32 cellular contexts compared by ENCODE assay signal in genomic region chr6:112384511-112384910, GRCh38. TPM values are rescaled to one million over a fixed set of nuclear protein-coding genes. Genes with fewer than 3 reads are reported as not detected.
"Had no signal": no experiment of that assay in that cellular context is flagged by ENCODE, and none has a peak within 500 bp of the region (broad histone marks: within the 10 kb centered on the region; RNA-seq: fewer than 3 reads in every experiment).

No MANE protein-coding gene starts in this region.

- H3K4me1 ChIP-seq: body of pancreas, gastrocnemius medialis, tibial nerve had no signal

- H3K36me3 ChIP-seq: gastrocnemius medialis, tibial nerve had no signal

- DNase-seq: activated CD4-positive, alpha-beta T cell treated with anti-CD3 and anti-CD28 coated beads for 4 hours; activated CD4-positive, alpha-beta T cell treated with anti-CD3 and anti-CD28 coated beads, Interleukin-2, amount 50 U/mL, for 48 hours; activated CD8-positive, alpha-beta memory T cell treated with anti-CD3 and anti-CD28 coated beads for 24 hours; activated gamma-delta T cell; activated naive CD4-positive, alpha-beta T cell treated with anti-CD3 and anti-CD28 coated beads, Interleukin-2, amount 10 ng/mL, durations not matched to agents 7 days and 5 days; activated naive CD8-positive, alpha-beta T cell treated with anti-CD3 and anti-CD28 coated beads, Interleukin-2, amount 10 ng/mL, durations not matched to agents 7 days and 5 days; amygdala; body of pancreas; cerebellar nuclear complex; dorsolateral prefrontal cortex; effector memory CD4-positive, alpha-beta T cell; gastrocnemius medialis; glutamatergic neuron; left cardiac atrium; left ventricle myocardium superior; naive thymus-derived CD4-positive, alpha-beta T cell; occipital lobe; right cardiac atrium; stimulated activated CD4-positive, alpha-beta T cell treated with anti-CD3 and anti-CD28 coated beads, Interleukin-2, amount 100 ng/mL, for 48 hours; stimulated activated naive CD4-positive, alpha-beta T cell treated with Interleukin-2 at 50 U/mL for 16 hours; T-helper 9 cell had no signal

- H3K27me3 ChIP-seq: body of pancreas, dorsolateral prefrontal cortex, gastrocnemius medialis, tibial nerve had no signal

- H3K9me3 ChIP-seq: gastrocnemius medialis, tibial nerve had no signal

- H3K27ac ChIP-seq: body of pancreas, coronary artery, dorsolateral prefrontal cortex, gastrocnemius medialis, tibial nerve, VCaP had no signal

- ATAC-seq: body of pancreas; gastrocnemius medialis; left cardiac atrium; left ventricle myocardium superior; naive thymus-derived CD4-positive, alpha-beta T cell; right cardiac atrium had no signal

- H3K4me3 ChIP-seq: body of pancreas, coronary artery, dorsolateral prefrontal cortex, gastrocnemius medialis, tibial nerve had no signal

RNA-seq across cellular contexts. Expression of gene RFPL4B, which starts 37.4 kb away (rescaled TPM):
- total RNA-seq: activated naive CD8-positive, alpha-beta T cell treated with anti-CD3 and anti-CD28 coated beads, Interleukin-2, amount 10 ng/mL, durations not matched to agents 7 days and 5 days; body of pancreas; epithelial cell of proximal tubule; gastrocnemius medialis; left cardiac atrium; left ventricle myocardium superior; lung microvascular endothelial cell; mesenteric fat pad; mucosa of gallbladder; naive thymus-derived CD4-positive, alpha-beta T cell; occipital lobe; right cardiac atrium; temporal lobe; tibial nerve had no signal
- polyA plus RNA-seq: keratinocyte; naive thymus-derived CD4-positive, alpha-beta T cell; neural cell; right cardiac atrium; urinary bladder had no signal
